Comparison of ENCODE assay signal across 19 cellular contexts in the genomic region with DNA sequence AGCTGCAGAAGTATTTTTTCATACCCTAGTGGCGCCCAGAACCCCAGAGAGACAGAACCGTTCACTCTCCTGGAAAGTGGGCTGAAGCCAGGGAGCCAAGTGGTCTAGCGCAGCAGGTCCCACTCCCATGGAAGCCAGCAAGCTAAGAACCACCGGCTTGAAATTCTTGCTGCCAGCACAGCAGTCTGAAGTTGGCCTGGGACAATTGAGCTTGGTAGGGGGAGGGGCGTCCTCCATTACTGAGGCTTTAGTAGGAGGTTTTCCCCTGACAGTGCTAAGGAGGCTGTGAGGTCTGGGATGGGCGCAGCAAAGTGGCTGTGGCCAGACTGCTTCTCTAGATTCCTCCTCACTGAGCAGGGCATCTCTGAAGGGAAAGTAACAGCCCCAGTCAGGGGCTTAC.
DNase-seq lines count a peak whose midpoint lies in the region; ATAC-seq and TF ChIP-seq lines count a peak whose summit lies in the region.
"Had no signal": no experiment of that assay in that cellular context is flagged by ENCODE, and none has a peak within 500 bp of the region (broad histone marks: within the 10 kb centered on the region; RNA-seq: fewer than 3 reads in every experiment).

No MANE protein-coding gene starts in this region.

- CTCF ChIA-PET in A673 (lab: Charles Lee), result no interaction called here

- H3K9ac ChIP-seq in trophoblast cell (ENCODE audit: low read length), result no peak overlapping the region

- no peak overlapping the region for H3K23ac ChIP-seq in trophoblast cell (ENCODE audit: low read length)

- no peak overlapping the region for H4K91ac ChIP-seq in trophoblast cell (ENCODE audit: low read depth, low read length)

- H3K4me3 ChIP-seq in trophoblast cell (ENCODE audit: low read depth, low read length), result no peak overlapping the region
- no peak overlapping the region for H3K4me3 ChIP-seq in A673 (ENCODE audit: low read depth, low read length, poor library complexity, severe bottlenecking)

- H3K4me1 ChIP-seq in trophoblast cell (ENCODE audit: control insufficient read depth in 1 of 2, insufficient read depth in 2 of 2, low read length in 2 of 2) (peaks cover under 1 to 3% of the 10 kb centered on the region in 2 experiments), A673 (ENCODE audit: insufficient read depth, low read length, poor library complexity, severe bottlenecking) (no peaks in the 10 kb centered on the region)

- DNase-seq in ELF-1 (ENCODE audit: low read depth, low spot score), result peak; percentile 52
- peak; percentile 25 to 31 for DNase-seq in Kasumi-1 (lab: John Stamatoyannopoulos, UW)
- peak; percentile 59 for DNase-seq in islet precursor cell
- no peak for DNase-seq in trophoblast cell
- DNase-seq in left colon, result no peak
- DNase-seq in A673 (ENCODE audit: low spot score), result no peak
- DNase-seq in NCI-H187 treated with DMSO at 0.1 percent for 48 hours (lab: John Stamatoyannopoulos, UW), result no peak
- DNase-seq: ACHN; C1 segment of cervical spinal cord; CD4-positive, CD25-positive, alpha-beta regulatory T cell; CD8-positive, alpha-beta memory T cell; DMS79; GF-D8; GOT3; H7; HFFc6 had no signal

- intact Hi-C loops in left colon (cut with DNase I, micrococcal nuclease), result no loop called here
- intact Hi-C loops in A673 (cut with micrococcal nuclease; ENCODE audit: unreplicated experiment), result no loop called here

- no peak overlapping the region for H2AFZ ChIP-seq in trophoblast cell (ENCODE audit: insufficient read depth, low read length, poor library complexity)

- no peaks in the 10 kb centered on the region for H3K79me2 ChIP-seq in trophoblast cell (ENCODE audit: control insufficient read depth, insufficient read depth, low read length, poor library complexity)

- H3K4me2 ChIP-seq in trophoblast cell (ENCODE audit: low read length), result no peak overlapping the region

- H4K12ac ChIP-seq in trophoblast cell (ENCODE audit: low read depth, low read length), result no peak overlapping the region

- H3K18ac ChIP-seq in trophoblast cell (ENCODE audit: low read length), result no peak overlapping the region

- no peaks in the 10 kb centered on the region for H3K27me3 ChIP-seq in trophoblast cell (ENCODE audit: insufficient read depth, low read length)
- H3K27me3 ChIP-seq in A673 (replicated peaks; ENCODE audit: insufficient read depth, low read depth, low read length, poor library complexity), result no peaks in the 10 kb centered on the region
- H3K27me3 ChIP-seq: BE2C had no signal

- H2AK5ac ChIP-seq in trophoblast cell (ENCODE audit: low read length), result peak overlapping the region; percentile 21

- H3K27ac ChIP-seq in trophoblast cell (ENCODE audit: low read depth, low read length) (no peak overlapping the region), A673 (ENCODE audit: low read depth, low read length, poor library complexity, severe bottlenecking) (no peak overlapping the region)

- no peak overlapping the region for H2BK120ac ChIP-seq in trophoblast cell (ENCODE audit: insufficient read depth, low read length, poor library complexity)

- H3K79me1 ChIP-seq in trophoblast cell (ENCODE audit: low read length), result peaks cover 7% of the 10 kb centered on the region

- no peak for ATAC-seq in left colon
- ATAC-seq: HCT116, HepG2 had no signal

- H4K8ac ChIP-seq in trophoblast cell (ENCODE audit: low read depth, low read length), result peak overlapping the region; percentile 10

- no peak overlapping the region for H2BK12ac ChIP-seq in trophoblast cell (ENCODE audit: low read length)

- POLR2A ChIA-PET in A673 (lab: Charles Lee; ENCODE audit: low non-redundant PET), result no interaction called here

- WGBS in trophoblast cell (ENCODE audit: extremely low coverage, insufficient coverage, insufficient read length), result no CpG with 5 or more reads among the region's 6 CpGs

- BruUV-seq in A673 (replicated peaks; lab: Mats Ljungman, UMichigan), result no TSS peak

- TF ChIP-seq CTCF in A673 (conservative IDR thresholded peaks at IDR 0.05; ENCODE audit: low read depth, low read length), result no peak

- no peak overlapping the region for H3K14ac ChIP-seq in trophoblast cell (ENCODE audit: low read length)

- H3K9me3 ChIP-seq in trophoblast cell (ENCODE audit: insufficient read depth, low read depth, low read length) (no peaks in the 10 kb centered on the region), A673 (ENCODE audit: low read depth, low read length, poor library complexity, severe bottlenecking) (no peaks in the 10 kb centered on the region)
- H3K9me3 ChIP-seq: BE2C had no signal

- H2BK5ac ChIP-seq in trophoblast cell (ENCODE audit: low read depth, low read length, poor library complexity), result no peak overlapping the region

- H3K36me3 ChIP-seq in trophoblast cell (ENCODE audit: control insufficient read depth in 1 of 2, insufficient read depth in 2 of 2, low read length in 2 of 2) (peaks cover 0 to 2% of the 10 kb centered on the region in 2 experiments), A673 (ENCODE audit: insufficient read depth, low read length, poor library complexity, severe bottlenecking) (no peaks in the 10 kb centered on the region)
- H3K36me3 ChIP-seq: BE2C had no signal

- no peak overlapping the region for H3K4ac ChIP-seq in trophoblast cell (ENCODE audit: low read depth, low read length)

Comparison
In these comparisons a context has a peak if more than half of its experiments do, and no peak if none do; other contexts are left out.
1. DNase-seq: peak in ELF-1 (single experiment), Kasumi-1 (2 of 2) and islet precursor cell (single experiment); none in trophoblast cell (0 of 2), left colon (0 of 2), A673 (single experiment) and NCI-H187 treated with DMSO at 0.1 percent for 48 hours (single experiment).